In the genomic region with DNA sequence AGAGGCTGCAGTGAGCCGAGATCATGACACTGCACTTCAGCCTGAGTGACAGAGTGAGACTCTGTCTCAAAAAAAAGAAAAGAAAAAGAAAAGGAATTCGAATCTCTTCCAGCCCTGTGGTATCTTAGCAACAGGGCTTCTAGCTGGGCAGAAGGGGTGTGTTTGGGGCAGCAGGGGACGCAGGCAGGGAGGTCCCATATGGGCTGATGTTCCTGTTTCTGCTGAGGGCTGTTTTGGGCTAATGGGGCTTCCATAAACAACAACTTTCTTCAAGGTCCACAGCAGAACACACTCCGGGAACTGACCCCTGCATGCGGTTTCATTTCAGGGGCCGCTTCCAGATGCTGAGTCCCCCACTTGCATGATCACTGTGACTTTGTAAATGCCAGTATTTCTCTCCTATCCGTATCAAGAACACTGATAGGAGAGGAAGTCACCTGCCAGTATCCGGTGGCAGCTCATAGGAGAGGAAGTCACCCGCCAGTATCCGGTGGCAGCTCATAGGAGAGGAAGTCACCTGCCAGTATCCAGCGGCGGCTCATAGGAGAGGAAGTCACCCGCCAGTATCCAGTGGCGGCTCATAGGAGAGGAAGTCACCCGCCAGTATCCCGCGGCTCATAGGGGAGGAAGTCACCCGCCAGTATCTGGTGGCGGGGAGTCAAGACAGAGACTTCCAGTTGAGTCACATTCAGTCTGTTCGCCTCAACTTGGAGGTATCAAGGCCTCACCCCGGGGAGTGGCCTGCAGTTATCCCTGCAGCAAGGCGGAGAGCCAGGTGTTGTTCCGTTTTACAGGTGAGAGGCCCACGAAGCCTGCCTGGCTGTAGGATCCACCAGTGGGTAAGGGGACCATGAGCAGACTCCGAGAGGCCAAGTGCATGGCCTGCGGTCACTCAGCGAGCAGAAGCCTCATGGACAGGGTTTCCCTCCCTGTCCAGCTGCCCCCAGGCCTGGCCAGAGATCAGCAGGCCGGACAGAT, we compare ENCODE assay signal across 1 cellular context.
TF ChIP-seq lines count a peak whose summit lies in the region.

No MANE protein-coding gene starts in this region.

TF ChIP-seq in GM23338, 12 proteins besides CTCF, POLR2A, EP300 and RAD21 (continued from another document):
- TF ChIP-seq, protein P1, sequence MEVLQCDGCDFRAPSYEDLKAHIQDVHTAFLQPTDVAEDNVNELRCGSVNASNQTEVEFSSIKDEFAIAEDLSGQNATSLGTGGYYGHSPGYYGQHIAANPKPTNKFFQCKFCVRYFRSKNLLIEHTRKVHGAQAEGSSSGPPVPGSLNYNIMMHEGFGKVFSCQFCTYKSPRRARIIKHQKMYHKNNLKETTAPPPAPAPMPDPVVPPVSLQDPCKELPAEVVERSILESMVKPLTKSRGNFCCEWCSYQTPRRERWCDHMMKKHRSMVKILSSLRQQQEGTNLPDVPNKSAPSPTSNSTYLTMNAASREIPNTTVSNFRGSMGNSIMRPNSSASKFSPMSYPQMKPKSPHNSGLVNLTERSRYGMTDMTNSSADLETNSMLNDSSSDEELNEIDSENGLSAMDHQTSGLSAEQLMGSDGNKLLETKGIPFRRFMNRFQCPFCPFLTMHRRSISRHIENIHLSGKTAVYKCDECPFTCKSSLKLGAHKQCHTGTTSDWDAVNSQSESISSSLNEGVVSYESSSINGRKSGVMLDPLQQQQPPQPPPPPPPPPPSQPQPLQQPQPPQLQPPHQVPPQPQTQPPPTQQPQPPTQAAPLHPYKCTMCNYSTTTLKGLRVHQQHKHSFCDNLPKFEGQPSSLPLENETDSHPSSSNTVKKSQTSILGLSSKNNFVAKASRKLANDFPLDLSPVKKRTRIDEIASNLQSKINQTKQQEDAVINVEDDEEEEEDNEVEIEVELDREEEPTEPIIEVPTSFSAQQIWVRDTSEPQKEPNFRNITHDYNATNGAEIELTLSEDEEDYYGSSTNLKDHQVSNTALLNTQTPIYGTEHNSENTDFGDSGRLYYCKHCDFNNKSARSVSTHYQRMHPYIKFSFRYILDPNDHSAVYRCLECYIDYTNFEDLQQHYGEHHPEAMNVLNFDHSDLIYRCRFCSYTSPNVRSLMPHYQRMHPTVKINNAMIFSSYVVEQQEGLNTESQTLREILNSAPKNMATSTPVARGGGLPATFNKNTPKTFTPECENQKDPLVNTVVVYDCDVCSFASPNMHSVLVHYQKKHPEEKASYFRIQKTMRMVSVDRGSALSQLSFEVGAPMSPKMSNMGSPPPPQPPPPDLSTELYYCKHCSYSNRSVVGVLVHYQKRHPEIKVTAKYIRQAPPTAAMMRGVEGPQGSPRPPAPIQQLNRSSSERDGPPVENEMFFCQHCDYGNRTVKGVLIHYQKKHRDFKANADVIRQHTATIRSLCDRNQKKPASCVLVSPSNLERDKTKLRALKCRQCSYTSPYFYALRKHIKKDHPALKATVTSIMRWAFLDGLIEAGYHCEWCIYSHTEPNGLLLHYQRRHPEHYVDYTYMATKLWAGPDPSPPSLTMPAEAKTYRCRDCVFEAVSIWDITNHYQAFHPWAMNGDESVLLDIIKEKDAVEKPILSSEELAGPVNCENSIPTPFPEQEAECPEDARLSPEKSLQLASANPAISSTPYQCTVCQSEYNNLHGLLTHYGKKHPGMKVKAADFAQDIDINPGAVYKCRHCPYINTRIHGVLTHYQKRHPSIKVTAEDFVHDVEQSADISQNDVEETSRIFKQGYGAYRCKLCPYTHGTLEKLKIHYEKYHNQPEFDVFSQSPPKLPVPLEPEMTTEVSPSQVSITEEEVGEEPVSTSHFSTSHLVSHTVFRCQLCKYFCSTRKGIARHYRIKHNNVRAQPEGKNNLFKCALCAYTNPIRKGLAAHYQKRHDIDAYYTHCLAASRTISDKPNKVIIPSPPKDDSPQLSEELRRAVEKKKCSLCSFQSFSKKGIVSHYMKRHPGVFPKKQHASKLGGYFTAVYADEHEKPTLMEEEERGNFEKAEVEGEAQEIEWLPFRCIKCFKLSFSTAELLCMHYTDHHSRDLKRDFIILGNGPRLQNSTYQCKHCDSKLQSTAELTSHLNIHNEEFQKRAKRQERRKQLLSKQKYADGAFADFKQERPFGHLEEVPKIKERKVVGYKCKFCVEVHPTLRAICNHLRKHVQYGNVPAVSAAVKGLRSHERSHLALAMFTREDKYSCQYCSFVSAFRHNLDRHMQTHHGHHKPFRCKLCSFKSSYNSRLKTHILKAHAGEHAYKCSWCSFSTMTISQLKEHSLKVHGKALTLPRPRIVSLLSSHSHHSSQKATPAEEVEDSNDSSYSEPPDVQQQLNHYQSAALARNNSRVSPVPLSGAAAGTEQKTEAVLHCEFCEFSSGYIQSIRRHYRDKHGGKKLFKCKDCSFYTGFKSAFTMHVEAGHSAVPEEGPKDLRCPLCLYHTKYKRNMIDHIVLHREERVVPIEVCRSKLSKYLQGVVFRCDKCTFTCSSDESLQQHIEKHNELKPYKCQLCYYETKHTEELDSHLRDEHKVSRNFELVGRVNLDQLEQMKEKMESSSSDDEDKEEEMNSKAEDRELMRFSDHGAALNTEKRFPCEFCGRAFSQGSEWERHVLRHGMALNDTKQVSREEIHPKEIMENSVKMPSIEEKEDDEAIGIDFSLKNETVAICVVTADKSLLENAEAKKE (CRISPR knock-in tag; IDR thresholded peaks at IDR 0.05): no peak
- TF ChIP-seq JUNB (IDR thresholded peaks at IDR 0.05; ENCODE audit: unreplicated experiment) (no peak), CREB1 (CRISPR knock-in tag; IDR thresholded peaks at IDR 0.05; ENCODE audit: low read depth) (no peak)
- TF ChIP-seq, protein P2, sequence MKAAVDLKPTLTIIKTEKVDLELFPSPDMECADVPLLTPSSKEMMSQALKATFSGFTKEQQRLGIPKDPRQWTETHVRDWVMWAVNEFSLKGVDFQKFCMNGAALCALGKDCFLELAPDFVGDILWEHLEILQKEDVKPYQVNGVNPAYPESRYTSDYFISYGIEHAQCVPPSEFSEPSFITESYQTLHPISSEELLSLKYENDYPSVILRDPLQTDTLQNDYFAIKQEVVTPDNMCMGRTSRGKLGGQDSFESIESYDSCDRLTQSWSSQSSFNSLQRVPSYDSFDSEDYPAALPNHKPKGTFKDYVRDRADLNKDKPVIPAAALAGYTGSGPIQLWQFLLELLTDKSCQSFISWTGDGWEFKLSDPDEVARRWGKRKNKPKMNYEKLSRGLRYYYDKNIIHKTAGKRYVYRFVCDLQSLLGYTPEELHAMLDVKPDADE (IDR thresholded peaks at IDR 0.05): no peak
TF ChIP-seq in GM23338: peak in this region for 0.
